25 cellular contexts compared by ENCODE assay signal in the genomic region with DNA sequence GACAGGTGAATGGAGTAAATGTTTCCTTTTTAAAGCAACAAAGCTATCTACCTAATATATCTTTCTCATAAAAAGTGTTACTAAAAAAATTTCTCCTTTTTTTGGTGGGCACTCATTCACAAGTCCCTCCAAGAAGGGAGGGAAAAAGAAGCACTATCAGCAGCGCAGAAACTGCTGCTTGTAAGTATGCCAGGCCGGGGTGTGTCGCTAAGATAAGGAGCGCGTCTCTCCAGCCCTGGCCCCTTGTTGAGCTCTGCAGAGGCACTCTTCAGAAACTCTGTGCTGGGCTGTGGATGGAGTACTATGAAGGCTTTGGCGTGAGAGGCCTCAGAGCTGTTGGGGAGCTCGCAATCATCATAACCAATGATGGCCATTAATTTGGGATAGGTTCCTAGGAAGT. TPM values are rescaled to one million over a fixed set of nuclear protein-coding genes. Genes with fewer than 3 reads are reported as not detected.
"Had no signal": no experiment of that assay in that cellular context is flagged by ENCODE, and none has a peak within 500 bp of the region (broad histone marks: within the 10 kb centered on the region; RNA-seq: fewer than 3 reads in every experiment).

No MANE protein-coding gene starts in this region.

- H3K27ac ChIP-seq: breast epithelium, esophagus squamous epithelium, gastrocnemius medialis, pancreas, psoas muscle, right atrium auricular region, tibial artery had no signal

- H3K27ac Mint-ChIP-seq: activated CD4-positive, alpha-beta memory T cell treated with anti-CD3 and anti-CD28 coated beads for 36 hours; activated CD8-positive, alpha-beta memory T cell treated with anti-CD3 and anti-CD28 coated beads, Interleukin-2, amount 10 ng/mL, durations not matched to agents 7 days and 5 days; activated naive CD8-positive, alpha-beta T cell; memory B cell had no signal

- H3K27me3 ChIP-seq: breast epithelium, esophagus squamous epithelium, gastrocnemius medialis, pancreas, right atrium auricular region, tibial artery had no signal

- H3K9me3 Mint-ChIP-seq: activated CD4-positive, alpha-beta memory T cell treated with anti-CD3 and anti-CD28 coated beads for 36 hours; central memory CD8-positive, alpha-beta T cell; effector memory CD8-positive, alpha-beta T cell; memory B cell; natural killer cell treated with Interleukin-12 subunit alpha and Interleukin-12 subunit beta and Interleukin-15 and Interleukin-18, amount 100 ng/mL, for 72 hours had no signal

- FAIRE-seq: colon, islet of Langerhans, pancreas, urothelium cell line had no signal

- H3K36me3 ChIP-seq: breast epithelium had no signal

- H3K4me1 Mint-ChIP-seq: activated CD8-positive, alpha-beta memory T cell treated with anti-CD3 and anti-CD28 coated beads, Interleukin-2, amount 10 ng/mL, durations not matched to agents 7 days and 5 days; central memory CD8-positive, alpha-beta T cell; memory B cell had no signal

- DNase-seq: activated CD4-positive, alpha-beta memory T cell treated with anti-CD3 and anti-CD28 coated beads for 36 hours; activated CD4-positive, alpha-beta T cell treated with anti-CD3 and anti-CD28 coated beads for 48 hours; activated CD8-positive, alpha-beta memory T cell treated with anti-CD3 and anti-CD28 coated beads, Interleukin-2, amount 10 ng/mL, durations not matched to agents 7 days and 5 days; activated T-cell treated with anti-CD3 and anti-CD28 coated beads for 4 hours; amniotic stem cell; effector memory CD8-positive, alpha-beta T cell; esophagus squamous epithelium; gastrocnemius medialis; hypothalamus; left cardiac atrium; pancreas; psoas muscle; stimulated activated CD4-positive, alpha-beta T cell treated with anti-CD3 and anti-CD28 coated beads, Interleukin-4, amount 100 ng/mL, for 4 hours; stimulated activated naive CD8-positive, alpha-beta T cell treated with anti-CD3 and anti-CD28 coated beads, Interleukin-15, Interleukin-2, amounts not matched to agents 100 U/mL and 50 U/mL, for 24 hours; tibial artery had no signal

- H3K4me3 Mint-ChIP-seq: activated CD4-positive, alpha-beta memory T cell treated with anti-CD3 and anti-CD28 coated beads for 36 hours; activated CD8-positive, alpha-beta memory T cell treated with anti-CD3 and anti-CD28 coated beads, Interleukin-2, amount 10 ng/mL, durations not matched to agents 7 days and 5 days; activated naive CD8-positive, alpha-beta T cell; central memory CD8-positive, alpha-beta T cell; effector memory CD8-positive, alpha-beta T cell; memory B cell; natural killer cell treated with Interleukin-12 subunit alpha and Interleukin-12 subunit beta and Interleukin-15 and Interleukin-18, amount 100 ng/mL, for 72 hours had no signal

- ATAC-seq: activated CD8-positive, alpha-beta memory T cell treated with anti-CD3 and anti-CD28 coated beads, Interleukin-2, amount 10 ng/mL, durations not matched to agents 7 days and 5 days; effector memory CD8-positive, alpha-beta T cell; gastrocnemius medialis; left cardiac atrium; natural killer cell treated with Interleukin-12 subunit alpha and Interleukin-12 subunit beta and Interleukin-15 and Interleukin-18, amount 100 ng/mL, for 72 hours; pancreas; psoas muscle; stimulated activated naive CD8-positive, alpha-beta T cell treated with anti-CD3 and anti-CD28 coated beads, Interleukin-15, Interleukin-2, amounts not matched to agents 100 U/mL and 50 U/mL, for 24 hours had no signal

- H3K4me3 ChIP-seq: breast epithelium, esophagus squamous epithelium, gastrocnemius medialis, pancreas, psoas muscle, right atrium auricular region, tibial artery had no signal

- H3K27me3 Mint-ChIP-seq: activated CD4-positive, alpha-beta memory T cell treated with anti-CD3 and anti-CD28 coated beads for 36 hours; activated CD8-positive, alpha-beta memory T cell treated with anti-CD3 and anti-CD28 coated beads, Interleukin-2, amount 10 ng/mL, durations not matched to agents 7 days and 5 days; activated naive CD8-positive, alpha-beta T cell; central memory CD8-positive, alpha-beta T cell; effector memory CD8-positive, alpha-beta T cell; memory B cell; natural killer cell treated with Interleukin-12 subunit alpha and Interleukin-12 subunit beta and Interleukin-15 and Interleukin-18, amount 100 ng/mL, for 72 hours had no signal

- H3K4me1 ChIP-seq: breast epithelium, esophagus squamous epithelium, gastrocnemius medialis, pancreas, psoas muscle, tibial artery had no signal

- H3K9me3 ChIP-seq: breast epithelium, esophagus squamous epithelium, gastrocnemius medialis, pancreas, psoas muscle, right atrium auricular region, tibial artery had no signal

RNA-seq across cellular contexts. Expression of a gene that starts 52.5 kb away (rescaled TPM):
- total RNA-seq: activated CD4-positive, alpha-beta memory T cell treated with anti-CD3 and anti-CD28 coated beads for 36 hours; activated CD8-positive, alpha-beta memory T cell treated with anti-CD3 and anti-CD28 coated beads, Interleukin-2, amount 10 ng/mL, durations not matched to agents 7 days and 5 days; esophagus squamous epithelium; gastrocnemius medialis; left cardiac atrium; natural killer cell treated with Interleukin-12 subunit alpha and Interleukin-12 subunit beta and Interleukin-15 and Interleukin-18, amount 100 ng/mL, for 72 hours; pancreas; psoas muscle; right atrium auricular region; subcutaneous adipose tissue had no signal
- polyA plus RNA-seq: pancreas, psoas muscle had no signal
